Comparison of ENCODE assay signal across 8 cellular contexts in genomic region chr5:67221487-67222242, GRCh38. TPM values are rescaled to one million over a fixed set of nuclear protein-coding genes. Genes with fewer than 3 reads are reported as not detected.
A peak's percentile ranks its signal among the peaks of the same experiment; 100 is the strongest.
DNase-seq lines count a peak whose midpoint lies in the region; ATAC-seq and TF ChIP-seq lines count a peak whose summit lies in the region.

No MANE protein-coding gene starts in this region.

- DNase-seq in NOMO-1 treated with dmso at 0.1 percent for 144 hours (lab: John Stamatoyannopoulos, UW; ENCODE audit: unreplicated experiment) (peak; percentile 28), colonic mucosa (no peak), stomach (no peak), NCI-H2171 treated with DMSO at 0.1 percent for 48 hours (lab: John Stamatoyannopoulos, UW) (no peak), esophagus muscularis mucosa (ENCODE audit: extremely low spot score) (no peak), G401 (ENCODE audit: low spot score) (no peak)

- in situ Hi-C loops in G401 (cut with HindIII; ENCODE audit: low sequenced_read_pairs) = no loop called here

- peak; percentile 90 for ATAC-seq in GM18870 (IDR thresholded peaks at IDR 0.05; ENCODE audit: unreplicated experiment)
- peak; percentile 88 for ATAC-seq in HG02623 (IDR thresholded peaks at IDR 0.05; ENCODE audit: unreplicated experiment)

- no peak for TF ChIP-seq CTCF in colonic mucosa (IDR thresholded peaks at IDR 0.05)
- no peak for TF ChIP-seq CTCF in stomach (IDR thresholded peaks at IDR 0.05)
- TF ChIP-seq CTCF in esophagus muscularis mucosa (IDR thresholded peaks at IDR 0.05) = no peak

- no peak overlapping the region for H3K4me3 ChIP-seq in colonic mucosa
- no peak overlapping the region for H3K4me3 ChIP-seq in stomach
- no peak overlapping the region for H3K4me3 ChIP-seq in esophagus muscularis mucosa

- TF ChIP-seq POLR2A in stomach (IDR thresholded peaks at IDR 0.05) = no peak
- no peak for TF ChIP-seq POLR2A in esophagus muscularis mucosa (IDR thresholded peaks at IDR 0.05; ENCODE audit: low read depth)

- H3K4me1 ChIP-seq in colonic mucosa = peaks cover 2% of the 10 kb centered on the region
- peaks cover under 1 to 25% (median 3%) of the 10 kb centered on the region in 4 donors for H3K4me1 ChIP-seq in stomach
- H3K4me1 ChIP-seq in esophagus muscularis mucosa = peaks cover 0 to 4% (median 2%) of the 10 kb centered on the region in 4 donors

- H3K36me3 ChIP-seq in colonic mucosa (no peaks in the 10 kb centered on the region), stomach (no peaks in the 10 kb centered on the region), esophagus muscularis mucosa (no peaks in the 10 kb centered on the region)

- H3K9ac ChIP-seq in colonic mucosa (ENCODE audit: low read depth in 2 of 2, low read length in 2 of 2) = no peak overlapping the region

- 75 to 86% (median 79%) methylated on average over 9 of the region's 9 CpGs for WGBS in stomach, 5 donors
- WGBS in esophagus muscularis mucosa = 76% methylated on average over 9 of the region's 9 CpGs

- H3K27ac ChIP-seq in colonic mucosa (peak overlapping the region; percentile 12), stomach (peak overlapping the region in 2 of 5 donors; percentile 11 to 44), esophagus muscularis mucosa (replicated peaks in 1 of 4) (no peak overlapping the region)

- H3K9me3 ChIP-seq in colonic mucosa (no peaks in the 10 kb centered on the region), stomach (no peaks in the 10 kb centered on the region), esophagus muscularis mucosa (no peaks in the 10 kb centered on the region)

- intact Hi-C loops in colonic mucosa (cut with DNase I) (no loop called here), stomach (cut with DNase I; ENCODE audit: low total_unique reads) (no loop called here), esophagus muscularis mucosa (cut with DNase I) (no loop called here)

- no peak for TF ChIP-seq EP300 in stomach (IDR thresholded peaks at IDR 0.05)
- no peak for TF ChIP-seq EP300 in esophagus muscularis mucosa (IDR thresholded peaks at IDR 0.05)

- H3K27me3 ChIP-seq in colonic mucosa (no peaks in the 10 kb centered on the region), stomach (no peaks in the 10 kb centered on the region), esophagus muscularis mucosa (no peaks in the 10 kb centered on the region)

RNA-seq across cellular contexts. Expression of gene CD180, which starts 25.1 kb away (rescaled TPM):
- total RNA-seq in colonic mucosa = 1 to 10 TPM in 1 of 2 donors, under 1 TPM in 1; 0.30 to 1.4 TPM
- total RNA-seq in stomach = 1 to 10 TPM in 2 of 5 donors, under 1 TPM in 2, not detected in 1; under 0.01 to 2.6 (median 0.77) TPM
- under 1 TPM; 0.15 to 0.37 (median 0.28) TPM for polyA plus RNA-seq in stomach
- 1 to 10 TPM in 1 of 4 donors, under 1 TPM in 3; 0.42 to 1.8 (median 0.67) TPM for total RNA-seq in esophagus muscularis mucosa
- not detected in 2 replicates for total RNA-seq in G401 (2014; rRNA removed; shearing (Covaris generic))
